Comparison of ENCODE assay signal across 27 cellular contexts in the genomic region with DNA sequence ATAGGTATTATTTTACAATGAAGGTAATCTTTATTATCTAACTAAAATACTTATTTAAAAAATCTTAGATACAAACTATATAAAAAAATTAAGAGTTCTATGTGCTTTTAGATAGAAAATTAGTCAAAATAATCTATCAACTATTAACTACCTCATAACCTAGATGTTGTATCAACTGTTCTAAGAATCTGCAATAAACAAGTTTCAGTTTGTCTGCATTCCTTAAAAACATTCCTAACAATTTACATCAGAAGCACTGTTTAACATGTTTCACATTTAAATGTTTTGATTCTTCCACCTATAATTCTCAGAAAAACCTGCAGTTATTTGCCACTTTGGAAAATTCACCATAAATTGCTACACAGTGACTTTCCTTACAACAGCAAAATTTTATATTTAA. TPM values are rescaled to one million over a fixed set of nuclear protein-coding genes. Genes with fewer than 3 reads are reported as not detected.
DNase-seq lines count a peak whose midpoint lies in the region; ATAC-seq and TF ChIP-seq lines count a peak whose summit lies in the region.
"Had no signal": no experiment of that assay in that cellular context is flagged by ENCODE, and none has a peak within 500 bp of the region (broad histone marks: within the 10 kb centered on the region; RNA-seq: fewer than 3 reads in every experiment).

No MANE protein-coding gene starts in this region.

- H2AFZ ChIP-seq in IMR-90 (replicated peaks; ENCODE audit: low read length, poor library complexity): no peak overlapping the region
- H2AFZ ChIP-seq in smooth muscle cell (ENCODE audit: low read depth): no peak overlapping the region
- H2AFZ ChIP-seq in H9 (ENCODE audit: low read length): no peak overlapping the region

- peak; percentile 78 for ATAC-seq in IMR-90 (ENCODE audit: low read depth)
- ATAC-seq: A549, GM12878, HCT116, PC-3, Right ventricle myocardium inferior, SK-N-SH treated with all-trans-retinoic acid at 6 μM for 48 hours had no signal

- H4K5ac ChIP-seq in IMR-90 (ENCODE audit: low read depth, low read length) (no peak overlapping the region), H9 (ENCODE audit: insufficient read length, low read depth, low read length) (no peak overlapping the region)

- H3K14ac ChIP-seq in IMR-90 (replicated peaks; ENCODE audit: low read depth, low read length): no peak overlapping the region
- no peak overlapping the region for H3K14ac ChIP-seq in H9 (ENCODE audit: insufficient read depth, low read length)

- H3K4me3 ChIP-seq in IMR-90 (ENCODE audit: insufficient read depth, low read depth, low read length) (no peak overlapping the region), choroid plexus epithelial cell (ENCODE audit: low read depth, low read length) (no peak overlapping the region), smooth muscle cell (no peak overlapping the region)
- H3K4me3 ChIP-seq: A549, GM12878, SJCRH30 had no signal

- H3K9me3 Mint-ChIP-seq in H9 (no peaks in the 10 kb centered on the region; a peak in 1 of 5 replicates), type B pancreatic cell (no peaks in the 10 kb centered on the region)

- H3T11ph ChIP-seq in H9 (ENCODE audit: low read length): no peak overlapping the region

- H3K9me3 ChIP-seq in IMR-90 (ENCODE audit: control insufficient read depth, insufficient read depth, low read length) (no peaks in the 10 kb centered on the region), smooth muscle cell (replicated peaks; ENCODE audit: low read depth) (no peaks in the 10 kb centered on the region), H9 (ENCODE audit: control insufficient read depth, low read depth, low read length) (no peaks in the 10 kb centered on the region)
- H3K9me3 ChIP-seq: A549, SJCRH30 had no signal

- H3K9ac ChIP-seq in IMR-90 (ENCODE audit: low read depth, low read length) (no peak overlapping the region), smooth muscle cell (ENCODE audit: low read depth) (no peak overlapping the region), H9 (ENCODE audit: extremely low read depth, insufficient read length, low read length) (no peak overlapping the region)

- BruUV-seq in IMR-90 (replicated peaks; lab: Mats Ljungman, UMichigan): no TSS peak

- H3K27ac Mint-ChIP-seq in H9 (no peak overlapping the region), type B pancreatic cell (no peak overlapping the region)
- H3K27ac Mint-ChIP-seq: CD4-positive, alpha-beta memory T cell had no signal

- H3K27me3 Mint-ChIP-seq in H9 (ENCODE audit: low read depth) (no peaks in the 10 kb centered on the region), type B pancreatic cell (no peaks in the 10 kb centered on the region)
- H3K27me3 Mint-ChIP-seq: CD4-positive, alpha-beta memory T cell had no signal

- H3K4me3 Mint-ChIP-seq in H9: no peak overlapping the region
- H3K4me3 Mint-ChIP-seq in type B pancreatic cell: no peak overlapping the region
- H3K4me3 Mint-ChIP-seq: CD4-positive, alpha-beta memory T cell had no signal

- H3K18ac ChIP-seq in IMR-90 (ENCODE audit: low read depth, low read length) (no peak overlapping the region), H9 (ENCODE audit: insufficient read length, low read depth, low read length) (no peak overlapping the region)

- H2BK15ac ChIP-seq in IMR-90 (ENCODE audit: low read depth, low read length) (no peak overlapping the region), H9 (ENCODE audit: low read depth, low read length) (no peak overlapping the region)

- H3K4me1 ChIP-seq in IMR-90 (ENCODE audit: control insufficient read depth, insufficient read depth, low read length) (no peaks in the 10 kb centered on the region; the same call in 1 of the 2 replicates), smooth muscle cell (ENCODE audit: low read depth) (no peaks in the 10 kb centered on the region), H9 (ENCODE audit: insufficient read depth, low read length) (no peaks in the 10 kb centered on the region)
- H3K4me1 ChIP-seq: SJCRH30 had no signal

- H3K23ac ChIP-seq in IMR-90 (ENCODE audit: low read depth, low read length): no peak overlapping the region
- H3K23ac ChIP-seq in H9 (ENCODE audit: insufficient read length, low read depth, low read length): no peak overlapping the region

- no peaks in the 10 kb centered on the region for H3K23me2 ChIP-seq in H9 (ENCODE audit: insufficient read length, low read depth, low read length, poor library complexity, severe bottlenecking)

- DNase-seq in IMR-90: peak; percentile 12
- peak; percentile 18 for DNase-seq in choroid plexus epithelial cell (ENCODE audit: low read depth)
- peak; percentile 19 for DNase-seq in iris pigment epithelial cell (ENCODE audit: low read depth)
- DNase-seq in smooth muscle cell (lab: John Stamatoyannopoulos, UW; ENCODE audit: unreplicated experiment): no peak
- DNase-seq in H9: no peak
- DNase-seq in cerebellar cortex (ENCODE audit: low spot score): no peak
- no peak for DNase-seq in type B pancreatic cell (ENCODE audit: extremely low spot score, unreplicated experiment)
- DNase-seq: C1 segment of cervical spinal cord; CD4-positive, alpha-beta memory T cell; COR-L47; GDM1; Karpas-422; NCI-H1092; NCI-H1436; NCI-H187; NCI-H2171 treated with DMSO at 0.1 percent for 48 hours; NCI-H345; NCI-H524; NCI-H774; PC-3; SJCRH30 had no signal

- dilution Hi-C loops in IMR-90 (cut with HindIII; ENCODE audit: low sequenced_read_pairs, unreplicated experiment): no loop called here

- TF ChIP-seq POLR2A in IMR-90 (IDR thresholded peaks at IDR 0.05; ENCODE audit: low read depth, low read length): no peak

- H3K4ac ChIP-seq in IMR-90 (ENCODE audit: low read depth, low read length) (no peak overlapping the region), H9 (ENCODE audit: low read depth, low read length) (no peak overlapping the region)

- no peak overlapping the region for H2AK5ac ChIP-seq in IMR-90 (ENCODE audit: low read depth, low read length)
- no peak overlapping the region for H2AK5ac ChIP-seq in H9 (ENCODE audit: insufficient read length, low read length)

- no peaks in the 10 kb centered on the region for H3K4me1 Mint-ChIP-seq in H9
- H3K4me1 Mint-ChIP-seq in type B pancreatic cell (ENCODE audit: unreplicated experiment): no peaks in the 10 kb centered on the region
- H3K4me1 Mint-ChIP-seq: CD4-positive, alpha-beta memory T cell had no signal

- H3F3A ChIP-seq in smooth muscle cell (ENCODE audit: low read depth): no peaks in the 10 kb centered on the region

- POLR2A ChIA-PET in IMR-90 (lab: Charles Lee; ENCODE audit: unreplicated experiment): no interaction called here

- H3K56ac ChIP-seq in IMR-90 (ENCODE audit: extremely low read depth, insufficient read depth, low read length) (no peak overlapping the region), H9 (ENCODE audit: insufficient read length, low read depth, low read length) (no peak overlapping the region)

- H3K36me3 Mint-ChIP-seq in H9 (ENCODE audit: insufficient read depth in 1 of 3, low read depth in 3 of 3) (peaks cover 44 to 81% (median 75%) of the 10 kb centered on the region in 3 experiments; a peak in 6 of 7 replicates), type B pancreatic cell (peaks cover 28% of the 10 kb centered on the region)

- 0 out of 4 replicates have a peak, but pooled peaks cover 0 to 2% of the 10 kb centered on the region in 2 experiments for H3K79me1 ChIP-seq in IMR-90 (ENCODE audit: low read depth in 1 of 2, low read length in 2 of 2)
- H3K79me1 ChIP-seq in H9 (ENCODE audit: insufficient read depth, low read depth, low read length, poor library complexity, severe bottlenecking): no peaks in the 10 kb centered on the region

- TF ChIP-seq RAD21 in IMR-90 (IDR thresholded peaks at IDR 0.05; ENCODE audit: low read length): no peak

- CTCF ChIA-PET in IMR-90 (lab: Yijun Ruan, JAX): no interaction called here

- H3K36me3 ChIP-seq in IMR-90 (ENCODE audit: control insufficient read depth, insufficient read depth, low read length): peaks cover 36% of the 10 kb centered on the region
- peaks cover 50% of the 10 kb centered on the region for H3K36me3 ChIP-seq in smooth muscle cell (ENCODE audit: low read depth)

- H3K4me2 ChIP-seq in IMR-90 (ENCODE audit: low read depth, low read length) (no peak overlapping the region), smooth muscle cell (no peak overlapping the region), H9 (ENCODE audit: insufficient read depth, insufficient read length, low read length) (no peak overlapping the region)
- H3K4me2 ChIP-seq: A549 had no signal

- H2BK20ac ChIP-seq in IMR-90 (ENCODE audit: low read depth, low read length): no peak overlapping the region
- no peak overlapping the region for H2BK20ac ChIP-seq in H9 (ENCODE audit: low read depth, low read length, poor library complexity, severe bottlenecking)

- H4K20me1 ChIP-seq in IMR-90 (ENCODE audit: insufficient read depth, low read length): no peaks in the 10 kb centered on the region
- H4K20me1 ChIP-seq in smooth muscle cell (ENCODE audit: low read depth): no peaks in the 10 kb centered on the region
- H4K20me1 ChIP-seq in H9 (ENCODE audit: control insufficient read depth, insufficient read depth, insufficient read length): no peaks in the 10 kb centered on the region

- H3K79me2 ChIP-seq in smooth muscle cell (ENCODE audit: low read depth) (no peaks in the 10 kb centered on the region), H9 (ENCODE audit: insufficient read depth, low read length) (no peaks in the 10 kb centered on the region)

- TF ChIP-seq CTCF in IMR-90 (conservative IDR thresholded peaks at IDR 0.05; ENCODE audit: low read depth, low read length) (no peak), choroid plexus epithelial cell (conservative IDR thresholded peaks at IDR 0.05; ENCODE audit: low read depth, low read length) (no peak), smooth muscle cell (IDR thresholded peaks at IDR 0.05; ENCODE audit: borderline replicate concordance, insufficient read depth, poor library complexity, severe bottlenecking) (no peak), H9 (conservative IDR thresholded peaks at IDR 0.05) (no peak), type B pancreatic cell (conservative IDR thresholded peaks at IDR 0.05) (no peak)

- intact Hi-C loops in IMR-90 (cut with micrococcal nuclease): no loop called here

- H4K91ac ChIP-seq in IMR-90 (ENCODE audit: insufficient read depth, low read depth, low read length) (no peak overlapping the region), H9 (ENCODE audit: insufficient read length, low read depth, low read length) (no peak overlapping the region)

- no peak overlapping the region for H2AK9ac ChIP-seq in IMR-90 (replicated peaks; ENCODE audit: low read depth, low read length, poor library complexity)

- H3K9me1 ChIP-seq in IMR-90 (ENCODE audit: insufficient read depth, low read length): no peaks in the 10 kb centered on the region

- in situ Hi-C loops in IMR-90 (cut with MboI; ENCODE audit: low sequenced_read_pairs): no loop called here

- H4K8ac ChIP-seq in IMR-90 (ENCODE audit: low read depth in 2 of 2, low read length in 2 of 2) (no peak overlapping the region), H9 (replicated peaks; ENCODE audit: insufficient read length, low read depth, low read length) (no peak overlapping the region)

- peak overlapping the region; percentile 53 for H2BK5ac ChIP-seq in IMR-90 (ENCODE audit: low read depth, low read length, poor library complexity, severe bottlenecking)
- no peak overlapping the region for H2BK5ac ChIP-seq in H9 (ENCODE audit: insufficient read length, low read length)

- H3K27me3 ChIP-seq in IMR-90 (ENCODE audit: control insufficient read depth, insufficient read depth, low read length) (no peaks in the 10 kb centered on the region), smooth muscle cell (ENCODE audit: low read depth) (no peaks in the 10 kb centered on the region), H9 (ENCODE audit: insufficient read depth, low read length) (no peaks in the 10 kb centered on the region)
- H3K27me3 ChIP-seq: SJCRH30 had no signal

- H3K27ac ChIP-seq in IMR-90 (ENCODE audit: insufficient read depth, low read length) (no peak overlapping the region), smooth muscle cell (ENCODE audit: low read depth) (peak overlapping the region; percentile 46), H9 (ENCODE audit: insufficient read length, low read depth, low read length) (no peak overlapping the region)
- H3K27ac ChIP-seq: A549, HL-60, SJCRH30 had no signal

- H2BK12ac ChIP-seq in H9 (ENCODE audit: insufficient read length, low read depth, low read length): no peak overlapping the region

- H2BK120ac ChIP-seq in IMR-90 (ENCODE audit: low read depth, low read length) (no peak overlapping the region), H9 (ENCODE audit: low read depth, low read length, poor library complexity, severe bottlenecking) (no peak overlapping the region)

RNA-seq across cellular contexts. Expression of a gene that starts 33.3 kb away (rescaled TPM):
- 118 and 187 TPM in 2 replicates for total RNA-seq in IMR-90 (2012; rRNA removed)
- 58.8 and 72.1 TPM in 2 replicates for polyA plus RNA-seq in IMR-90 (2012; rRNA removed)
- polyA plus RNA-seq in IMR-90 (2012; cell fraction: cytosol; rRNA removed): 15.5 and 28.2 TPM in 2 replicates
- polyA plus RNA-seq in IMR-90 (2012; cell fraction: nucleus; rRNA removed; ENCODE audit: low replicate concordance): 10.1 and 47.4 TPM in 2 replicates
- total RNA-seq in smooth muscle cell: 101 and 182 TPM in 2 replicates
- polyA plus RNA-seq in smooth muscle cell: 59.0 and 62.0 TPM in 2 replicates
- total RNA-seq in H9 (2021): 102 and 103 TPM in 2 replicates
- total RNA-seq in type B pancreatic cell (ENCODE audit: low replicate concordance): 81.5 and 95.9 TPM in 2 replicates

RNA-seq across cellular contexts. Expression of a gene that starts 33.8 kb away (rescaled TPM):
- total RNA-seq in IMR-90 (2012; rRNA removed): 574 and 672 TPM in 2 replicates
- 751 and 815 TPM in 2 replicates for polyA plus RNA-seq in IMR-90 (2012; rRNA removed)
- polyA plus RNA-seq in IMR-90 (2012; cell fraction: cytosol; rRNA removed): 650 and 801 TPM in 2 replicates
- 184 and 306 TPM in 2 replicates for polyA plus RNA-seq in IMR-90 (2012; cell fraction: nucleus; rRNA removed; ENCODE audit: low replicate concordance)
- total RNA-seq in smooth muscle cell: 401 and 449 TPM in 2 replicates
- 322 and 336 TPM in 2 replicates for polyA plus RNA-seq in smooth muscle cell
- total RNA-seq in H9 (2021): 763 and 768 TPM in 2 replicates
- total RNA-seq in type B pancreatic cell (ENCODE audit: low replicate concordance): 623 and 674 TPM in 2 replicates

RNA-seq across cellular contexts. Expression of a gene that starts 39.9 kb away (rescaled TPM):
- total RNA-seq in IMR-90 (2012; rRNA removed) (4.5 and 5.0 TPM in 2 replicates), smooth muscle cell (7.1 and 9.1 TPM in 2 replicates), H9 (2021) (45.7 and 46.0 TPM in 2 replicates), type B pancreatic cell (ENCODE audit: low replicate concordance) (20.4 and 21.0 TPM in 2 replicates)
- polyA plus RNA-seq in IMR-90 (2012; rRNA removed) (0.67 and 0.79 TPM in 2 replicates), smooth muscle cell (1.4 and 4.6 TPM in 2 replicates)
- 0.13 and 0.21 TPM in 2 replicates for polyA plus RNA-seq in IMR-90 (2012; cell fraction: cytosol; rRNA removed)
- 1.4 and 3.7 TPM in 2 replicates for polyA plus RNA-seq in IMR-90 (2012; cell fraction: nucleus; rRNA removed; ENCODE audit: low replicate concordance)

Comparison
In these comparisons a context has a peak if more than half of its experiments do, and no peak if none do; other contexts are left out.
1. DNase-seq: peak in IMR-90 (single experiment), choroid plexus epithelial cell (single experiment) and iris pigment epithelial cell (single experiment); none in smooth muscle cell (single experiment), H9 (single experiment), cerebellar cortex (single experiment) and type B pancreatic cell (single experiment).